ENCODE assay signal across 9 cellular contexts in the genomic region with DNA sequence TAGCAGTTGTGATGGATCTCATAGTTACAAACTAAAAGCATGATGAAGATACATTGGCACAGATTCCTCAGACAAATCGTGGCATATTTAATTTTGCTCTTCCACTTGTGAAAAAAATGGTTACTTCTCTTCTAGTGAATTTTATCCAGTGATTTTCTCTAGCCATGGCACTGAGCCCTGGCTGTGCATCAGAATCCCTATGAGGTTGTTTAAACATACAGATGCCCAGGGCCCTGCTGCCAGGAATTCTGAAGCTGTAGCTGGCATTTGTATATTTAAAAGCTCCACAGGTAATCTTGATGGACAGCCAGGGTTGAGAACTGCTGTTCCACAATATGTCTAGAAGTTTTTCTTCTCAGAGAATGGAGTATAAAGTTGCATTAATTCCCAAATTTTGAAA.
"Had no signal": no experiment of that assay in that cellular context is flagged by ENCODE, and none has a peak within 500 bp of the region (broad histone marks: within the 10 kb centered on the region; RNA-seq: fewer than 3 reads in every experiment).

No MANE protein-coding gene starts in this region.

- H3K4me3 ChIP-seq: GM23248 had no signal

- FAIRE-seq: HepG2 had no signal

- H3K27ac ChIP-seq: GM23248, HL-60 had no signal

- ATAC-seq: HepG2 had no signal

- DNase-seq: GM23248, GOT3, H9, HCEC 1CT, HFFc6, Kasumi-1, KBM-7 had no signal
